ENCODE assay signal across 9 cellular contexts in the genomic region with DNA sequence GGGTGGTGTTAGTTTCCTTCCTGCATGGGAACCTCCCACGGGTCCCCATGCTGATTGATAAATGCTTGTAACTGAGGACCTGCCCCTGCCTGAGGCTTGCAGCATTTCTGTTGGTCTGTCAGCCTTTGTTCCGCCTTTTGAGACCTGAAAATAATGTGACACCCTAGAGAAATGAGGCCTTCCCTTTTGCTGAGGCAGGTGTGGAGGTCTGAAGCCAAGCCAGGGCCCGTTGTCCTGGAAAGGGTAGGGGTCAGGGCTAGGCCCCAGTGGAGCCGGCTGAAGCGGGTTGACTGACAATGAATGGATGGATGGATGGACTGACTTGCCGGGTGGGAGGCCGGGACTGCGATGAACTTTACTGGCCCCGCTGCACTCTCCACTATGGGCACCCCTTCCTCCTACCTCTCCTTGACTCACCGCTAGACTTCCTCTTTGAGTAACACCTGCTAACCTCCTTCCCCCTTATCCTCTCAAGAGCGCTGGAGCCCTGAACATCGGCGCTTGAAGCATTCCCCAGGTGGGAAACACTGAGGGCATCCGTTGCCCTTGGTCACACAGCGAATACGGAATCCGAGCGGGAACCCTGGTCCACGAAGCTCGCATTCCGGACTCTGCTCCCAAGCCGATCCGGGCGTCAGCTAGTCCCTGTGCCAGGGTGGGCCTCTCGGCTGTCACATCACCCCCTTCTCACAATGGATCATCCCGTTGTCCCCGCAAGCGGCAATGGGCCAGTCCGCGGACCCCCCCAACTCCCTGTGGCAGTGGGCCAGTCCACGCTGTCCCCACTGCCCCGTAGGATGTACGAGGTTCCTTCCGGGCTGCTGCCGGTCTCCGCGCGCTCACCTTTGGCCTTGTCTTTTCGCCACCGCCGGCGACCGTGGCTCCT. TPM values are rescaled to one million over a fixed set of nuclear protein-coding genes. Genes with fewer than 3 reads are reported as not detected.
DNase-seq lines count a peak whose midpoint lies in the region; ATAC-seq lines count a peak whose summit lies in the region.
"Had no signal": no experiment of that assay in that cellular context is flagged by ENCODE, and none has a peak within 500 bp of the region (broad histone marks: within the 10 kb centered on the region; RNA-seq: fewer than 3 reads in every experiment).

No MANE protein-coding gene starts in this region.

- H3K18ac ChIP-seq in mesendoderm (ENCODE audit: low read length) = no peak overlapping the region

- peak overlapping the region; percentile 60 for H3K4me3 ChIP-seq in ectodermal cell (ENCODE audit: insufficient read depth, low read depth, low read length)
- peak overlapping the region; percentile 41 for H3K4me3 ChIP-seq in mesendoderm (ENCODE audit: low read length)

- 11 to 13% methylated on average over 43 of the region's 43 CpGs for WGBS in ectodermal cell, 2 experiments
- no CpG with 5 or more reads among the region's 43 CpGs for WGBS in mesendoderm (ENCODE audit: extremely low coverage, insufficient coverage, low lambda C conversion rate)

- no peak overlapping the region for H3K4ac ChIP-seq in mesendoderm (ENCODE audit: low read depth, low read length)

- no peak overlapping the region for H4K8ac ChIP-seq in mesendoderm (ENCODE audit: low read depth, low read length)

- no peaks in the 10 kb centered on the region for H3K9me3 ChIP-seq in ectodermal cell (ENCODE audit: control insufficient read depth, low read length)

- intact Hi-C loops in posterior vena cava (cut with DNase I) = no loop called here

- no peaks in the 10 kb centered on the region for H3K79me2 ChIP-seq in mesendoderm (ENCODE audit: control insufficient read depth, insufficient read depth, low read length)

- H4K5ac ChIP-seq in mesendoderm (ENCODE audit: low read length) = no peak overlapping the region

- H3K79me1 ChIP-seq in mesendoderm (ENCODE audit: low read length) = no peaks in the 10 kb centered on the region

- H3K27ac ChIP-seq in ectodermal cell (ENCODE audit: insufficient read depth, low read depth, low read length, poor library complexity, severe bottlenecking) (no peak overlapping the region), mesendoderm (ENCODE audit: low read depth, low read length) (no peak overlapping the region)

- no peak overlapping the region for H2BK15ac ChIP-seq in mesendoderm (replicated peaks; ENCODE audit: low read depth)

- no peak overlapping the region for H2BK120ac ChIP-seq in mesendoderm (ENCODE audit: low read depth, low read length)

- peak overlapping the region; percentile 54 for H3K9ac ChIP-seq in mesendoderm (ENCODE audit: low read length)

- H2AK5ac ChIP-seq in mesendoderm (ENCODE audit: low read length) = no peak overlapping the region

- H3K4me2 ChIP-seq in mesendoderm (ENCODE audit: low read length) = peak overlapping the region; percentile 73

- H3K27me3 ChIP-seq in ectodermal cell (ENCODE audit: control insufficient read depth, insufficient read depth, low read length, poor library complexity, severe bottlenecking) = peaks cover 43% of the 10 kb centered on the region
- H3K27me3 ChIP-seq in mesendoderm (ENCODE audit: insufficient read depth, low read length, poor library complexity) = no peaks in the 10 kb centered on the region

- DNase-seq in DMS79 (lab: John Stamatoyannopoulos, UW) (peak; percentile 65), KG1 (lab: John Stamatoyannopoulos, UW) (peak; percentile 63), mesendoderm (peak; percentile 42), posterior vena cava (ENCODE audit: low spot score) (no peak)
- DNase-seq in activated CD4-positive, alpha-beta T cell treated with anti-CD3 and anti-CD28 coated beads for 4 hours = peak; percentile 42 to 50
- peak; percentile 33 for DNase-seq in stimulated activated CD8-positive, alpha-beta memory T cell treated with anti-CD3 and anti-CD28 coated beads, Interleukin-7, amount 100 ng/mL, for 24 hours (ENCODE audit: low read depth)

- H2BK5ac ChIP-seq in mesendoderm (ENCODE audit: low read length) = no peak overlapping the region

- no peak overlapping the region for H3K23ac ChIP-seq in mesendoderm (ENCODE audit: low read length)

- peak overlapping the region; percentile 75 for H3K56ac ChIP-seq in mesendoderm (ENCODE audit: low read length)

- H3K36me3 ChIP-seq in ectodermal cell (ENCODE audit: control insufficient read depth, insufficient read depth, low read length) (no peaks in the 10 kb centered on the region), mesendoderm (ENCODE audit: control insufficient read depth, insufficient read depth, low read length) (no peaks in the 10 kb centered on the region)

- ATAC-seq in GM21529 (IDR thresholded peaks at IDR 0.05; ENCODE audit: unreplicated experiment) = peak; percentile 42

- H3K4me1 ChIP-seq in ectodermal cell (ENCODE audit: control insufficient read depth, insufficient read depth, low read length) (peaks cover 7% of the 10 kb centered on the region), mesendoderm (ENCODE audit: control insufficient read depth, low read depth, low read length) (no peaks in the 10 kb centered on the region)

RNA-seq across cellular contexts. Expression of a gene that starts 4.4 kb away (rescaled TPM):
- polyA plus RNA-seq in ectodermal cell (2013, experiment 1 of 4) = 5.9 TPM
- 4.6 TPM for polyA plus RNA-seq in ectodermal cell (2013, experiment 2 of 4)
- polyA plus RNA-seq in ectodermal cell (2013, experiment 3 of 4) = 4.8 TPM
- polyA plus RNA-seq in ectodermal cell (2013, experiment 4 of 4) = 4.9 TPM
- polyA plus RNA-seq in mesendoderm (2013, experiment 1 of 2) = 3.5 TPM
- polyA plus RNA-seq in mesendoderm (2013, experiment 2 of 2) = 3.5 TPM
- 1 to 10 TPM; 4.4 to 6.7 TPM for total RNA-seq in posterior vena cava
- total RNA-seq: SK-MEL-5 had no signal

RNA-seq across cellular contexts. Expression of a gene that starts 19.9 kb away (rescaled TPM):
- not detected for polyA plus RNA-seq in ectodermal cell (2013, experiment 1 of 4)
- not detected for polyA plus RNA-seq in ectodermal cell (2013, experiment 2 of 4)
- polyA plus RNA-seq in ectodermal cell (2013, experiment 3 of 4) = not detected
- not detected for polyA plus RNA-seq in ectodermal cell (2013, experiment 4 of 4)
- 0.08 TPM for polyA plus RNA-seq in mesendoderm (2013, experiment 1 of 2)
- polyA plus RNA-seq in mesendoderm (2013, experiment 2 of 2) = 0.06 TPM
- not detected for total RNA-seq in posterior vena cava

RNA-seq across cellular contexts. Expression of a gene that starts 32.7 kb away (rescaled TPM):
- polyA plus RNA-seq in ectodermal cell (2013, experiment 1 of 4) = 17.8 TPM
- polyA plus RNA-seq in ectodermal cell (2013, experiment 2 of 4) = 18.7 TPM
- 26.4 TPM for polyA plus RNA-seq in ectodermal cell (2013, experiment 3 of 4)
- 27.5 TPM for polyA plus RNA-seq in ectodermal cell (2013, experiment 4 of 4)
- polyA plus RNA-seq in mesendoderm (2013, experiment 1 of 2) = 17.8 TPM
- 17.0 TPM for polyA plus RNA-seq in mesendoderm (2013, experiment 2 of 2)
- under 1 TPM; 0.52 to 0.88 TPM for total RNA-seq in posterior vena cava
